ENCODE assay signal across 15 cellular contexts in the genomic region with DNA sequence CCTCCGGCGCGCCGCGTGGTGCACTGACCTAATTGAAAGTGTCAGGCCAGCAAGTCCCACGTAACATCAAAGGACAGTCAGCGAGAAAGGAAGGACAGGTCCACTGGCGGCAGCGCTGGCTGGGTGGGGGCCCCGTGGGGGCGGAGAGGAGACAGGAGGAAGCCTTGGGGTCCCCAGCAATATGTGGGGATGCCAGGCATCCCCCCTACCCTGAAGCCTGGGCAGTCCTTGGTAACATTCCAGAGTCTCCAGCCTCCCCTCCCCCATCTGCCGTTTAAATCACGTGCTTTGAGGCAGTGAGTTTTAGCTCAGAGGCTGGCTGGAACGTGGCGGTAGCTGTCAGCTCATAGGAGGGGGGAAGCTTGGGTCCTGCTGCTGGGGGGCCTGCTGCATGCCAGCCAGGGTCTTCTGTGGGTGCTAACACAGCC.
A peak's percentile ranks its signal among the peaks of the same experiment; 100 is the strongest.
DNase-seq lines count a peak whose midpoint lies in the region; TF ChIP-seq lines count a peak whose summit lies in the region.
"Had no signal": no experiment of that assay in that cellular context is flagged by ENCODE, and none has a peak within 500 bp of the region (broad histone marks: within the 10 kb centered on the region; RNA-seq: fewer than 3 reads in every experiment).

No MANE protein-coding gene starts in this region.

- WGBS in endodermal cell (ENCODE audit: insufficient coverage in 1 of 2, insufficient read length in 1 of 2), 2 experiments, result 55 to 65% methylated on average over 5 to 15 of the region's 15 CpGs
- WGBS in mesendoderm (ENCODE audit: extremely low coverage, insufficient coverage, low lambda C conversion rate), result no CpG with 5 or more reads among the region's 15 CpGs

- peaks cover 11% of the 10 kb centered on the region for H3K4me1 Mint-ChIP-seq in endodermal cell

- no peaks in the 10 kb centered on the region for H3K9me3 Mint-ChIP-seq in endodermal cell
- H3K9me3 Mint-ChIP-seq: activated T-cell treated with anti-CD3 and anti-CD28 coated beads, Interleukin-2, amount 50 U/mL, for 72 hours had no signal

- H3K36me3 ChIP-seq in endodermal cell (ENCODE audit: control insufficient read depth, insufficient read depth, low read length) (no peaks in the 10 kb centered on the region), mesendoderm (ENCODE audit: control insufficient read depth, insufficient read depth, low read length) (no peaks in the 10 kb centered on the region)

- H3K4me3 ChIP-seq in endodermal cell (ENCODE audit: low read length) (no peak overlapping the region), mesendoderm (ENCODE audit: low read length) (no peak overlapping the region)
- H3K4me3 ChIP-seq: tibial nerve had no signal

- peaks cover 4% of the 10 kb centered on the region for H3K36me3 Mint-ChIP-seq in endodermal cell (ENCODE audit: low read depth)

- no peak overlapping the region for H3K23ac ChIP-seq in mesendoderm (ENCODE audit: low read length)

- H3K4ac ChIP-seq in mesendoderm (ENCODE audit: low read depth, low read length), result no peak overlapping the region

- H3K9ac ChIP-seq in endodermal cell (ENCODE audit: extremely low read depth, low read length, poor library complexity, severe bottlenecking) (no peak overlapping the region), mesendoderm (ENCODE audit: low read length) (peak overlapping the region; percentile 25)

- H3K4me1 ChIP-seq in endodermal cell (ENCODE audit: control insufficient read depth, insufficient read depth, low read length) (peaks cover 8% of the 10 kb centered on the region), mesendoderm (ENCODE audit: control insufficient read depth, low read depth, low read length) (peaks cover 6% of the 10 kb centered on the region)

- DNase-seq in NCI-H1092 treated with DMSO at 0.1 percent for 48 hours (lab: John Stamatoyannopoulos, UW) (peak; percentile 67), NCI-H1092 (lab: John Stamatoyannopoulos, UW) (no peak), endodermal cell (peak; percentile 85), mesendoderm (peak; percentile 76), T1000 (lab: John Stamatoyannopoulos, UW) (no peak), GM10266 (ENCODE audit: extremely low spot score) (no peak)
- no peak for DNase-seq in activated effector memory CD4-positive, alpha-beta T cell treated with anti-CD3 and anti-CD28 coated beads, Interleukin-2, amount 50 U/mL, for 16 hours
- DNase-seq: activated T-cell treated with anti-CD3 and anti-CD28 coated beads, Interleukin-2, amount 50 U/mL, for 72 hours; GDM1; kidney glomerular epithelial cell; stimulated activated CD4-positive, alpha-beta T cell treated with anti-CD3 and anti-CD28 coated beads, Interleukin-1b, Interleukin-23, amount 100 ng/mL, for 48 hours; T-helper 17 cell had no signal

- H3K79me2 ChIP-seq in mesendoderm (ENCODE audit: control insufficient read depth, insufficient read depth, low read length), result no peaks in the 10 kb centered on the region

- H3K4me3 Mint-ChIP-seq in endodermal cell, result no peak overlapping the region
- H3K4me3 Mint-ChIP-seq: activated T-cell treated with anti-CD3 and anti-CD28 coated beads, Interleukin-2, amount 50 U/mL, for 72 hours; T-helper 17 cell had no signal

- H3K27ac Mint-ChIP-seq in endodermal cell, result no peak overlapping the region
- H3K27ac Mint-ChIP-seq: activated T-cell treated with anti-CD3 and anti-CD28 coated beads, Interleukin-2, amount 50 U/mL, for 72 hours; T-helper 17 cell had no signal

- no peak overlapping the region for H3K4me2 ChIP-seq in mesendoderm (ENCODE audit: low read length)

- peaks cover 1% of the 10 kb centered on the region for H3K9me3 ChIP-seq in endodermal cell (ENCODE audit: control insufficient read depth, low read length)
- H3K9me3 ChIP-seq: tibial nerve had no signal

- TF ChIP-seq CTCF in endodermal cell (conservative IDR thresholded peaks at IDR 0.05), result no peak
- TF ChIP-seq CTCF in GM10266 (IDR thresholded peaks at IDR 0.05; ENCODE audit: control insufficient read depth, insufficient read depth, low read depth, missing control alignments), result no peak

- H2BK120ac ChIP-seq in mesendoderm (ENCODE audit: low read depth, low read length), result no peak overlapping the region

- H2BK5ac ChIP-seq in mesendoderm (ENCODE audit: low read length), result no peak overlapping the region

- H3K56ac ChIP-seq in mesendoderm (ENCODE audit: low read length), result peak overlapping the region; percentile 44

- no peak overlapping the region for H2BK15ac ChIP-seq in mesendoderm (replicated peaks; ENCODE audit: low read depth)

- H3K27me3 ChIP-seq in endodermal cell (ENCODE audit: control insufficient read depth, insufficient read depth, low read length, poor library complexity, severe bottlenecking) (no peaks in the 10 kb centered on the region), mesendoderm (ENCODE audit: insufficient read depth, low read length, poor library complexity) (no peaks in the 10 kb centered on the region)
- H3K27me3 ChIP-seq: tibial nerve had no signal

- H3K18ac ChIP-seq in mesendoderm (ENCODE audit: low read length), result no peak overlapping the region

- no peak overlapping the region for H4K8ac ChIP-seq in mesendoderm (ENCODE audit: low read depth, low read length)

- no peak overlapping the region for H4K5ac ChIP-seq in mesendoderm (ENCODE audit: low read length)

- H3K79me1 ChIP-seq in mesendoderm (ENCODE audit: low read length), result no peaks in the 10 kb centered on the region

- H3K27ac ChIP-seq in endodermal cell (ENCODE audit: low read depth, low read length), result peak overlapping the region; percentile 44
- no peak overlapping the region for H3K27ac ChIP-seq in mesendoderm (ENCODE audit: low read depth, low read length)
- H3K27ac ChIP-seq in temporal lobe (ENCODE audit: low read depth, low read length), result peak overlapping the region; percentile 98
- H3K27ac ChIP-seq: 22Rv1 had no signal

- no peak overlapping the region for H2AK5ac ChIP-seq in mesendoderm (ENCODE audit: low read length)

- H3K27me3 Mint-ChIP-seq in endodermal cell (ENCODE audit: insufficient read depth), result peaks cover 2% of the 10 kb centered on the region

Comparison
In these comparisons a context has a peak if more than half of its experiments do, and no peak if none do; other contexts are left out.
1. DNase-seq: peak in NCI-H1092 treated with DMSO at 0.1 percent for 48 hours (single experiment), endodermal cell (single experiment) and mesendoderm (single experiment); none in NCI-H1092 (single experiment), T1000 (single experiment), activated effector memory CD4-positive, alpha-beta T cell treated with anti-CD3 and anti-CD28 coated beads, Interleukin-2, amount 50 U/mL, for 16 hours (single experiment) and GM10266 (single experiment).